ENCODE assay signal across 13 cellular contexts in genomic region chr13:80454245-80454644, GRCh38.
DNase-seq lines count a peak whose midpoint lies in the region; ATAC-seq and TF ChIP-seq lines count a peak whose summit lies in the region.
"Had no signal": no experiment of that assay in that cellular context is flagged by ENCODE, and none has a peak within 500 bp of the region (broad histone marks: within the 10 kb centered on the region; RNA-seq: fewer than 3 reads in every experiment).

No MANE protein-coding gene starts in this region.

- WGBS in H9 (ENCODE audit: extremely low coverage, insufficient read length, low lambda C conversion rate): no CpG with 5 or more reads among the region's 1 CpG

- H2AFZ ChIP-seq in H9 (ENCODE audit: low read length): no peak overlapping the region

- no peaks in the 10 kb centered on the region for H3K9me3 ChIP-seq in CD4-positive, alpha-beta T cell (ENCODE audit: control insufficient read depth, low read length)
- H3K9me3 ChIP-seq in H9 (ENCODE audit: control insufficient read depth, low read depth, low read length): no peaks in the 10 kb centered on the region
- H3K9me3 ChIP-seq: testis had no signal

- no peak overlapping the region for H3K4me3 Mint-ChIP-seq in CD4-positive, alpha-beta T cell
- no peak overlapping the region for H3K4me3 Mint-ChIP-seq in H9

- H4K5ac ChIP-seq in H9 (ENCODE audit: insufficient read length, low read depth, low read length): no peak overlapping the region

- H3K27me3 ChIP-seq in CD4-positive, alpha-beta T cell (ENCODE audit: control insufficient read depth, insufficient read depth, low read length): no peaks in the 10 kb centered on the region
- no peaks in the 10 kb centered on the region for H3K27me3 ChIP-seq in H9 (ENCODE audit: insufficient read depth, low read length)
- H3K27me3 ChIP-seq: testis had no signal

- no peak overlapping the region for H2BK12ac ChIP-seq in H9 (ENCODE audit: insufficient read length, low read depth, low read length)

- intact Hi-C loops in CD4-positive, alpha-beta T cell (cut with DNase I, micrococcal nuclease): no loop called here

- peak; percentile 32 for ATAC-seq in CD4-positive, alpha-beta T cell (ENCODE audit: poor library complexity)
- ATAC-seq in GM21447 (IDR thresholded peaks at IDR 0.05; ENCODE audit: unreplicated experiment) (peak; percentile 78), HG03521 (IDR thresholded peaks at IDR 0.05; ENCODE audit: unreplicated experiment) (peak; percentile 83)
- ATAC-seq: esophagus mucosa had no signal

- no peak overlapping the region for H2AK5ac ChIP-seq in H9 (ENCODE audit: insufficient read length, low read length)

- H2BK5ac ChIP-seq in H9 (ENCODE audit: insufficient read length, low read length): no peak overlapping the region

- TF ChIP-seq CTCF in CD4-positive, alpha-beta T cell (IDR thresholded peaks at IDR 0.05): no peak
- TF ChIP-seq CTCF in H9 (conservative IDR thresholded peaks at IDR 0.05): no peak

- H2BK120ac ChIP-seq in H9 (ENCODE audit: low read depth, low read length, poor library complexity, severe bottlenecking): no peak overlapping the region

- no peak overlapping the region for H3T11ph ChIP-seq in H9 (ENCODE audit: low read length)

- no peak overlapping the region for H3K27ac Mint-ChIP-seq in CD4-positive, alpha-beta T cell
- H3K27ac Mint-ChIP-seq in H9: no peak overlapping the region
- H3K27ac Mint-ChIP-seq: progenitor cell of endocrine pancreas had no signal

- no peak overlapping the region for H4K91ac ChIP-seq in H9 (ENCODE audit: insufficient read length, low read depth, low read length)

- H3K79me1 ChIP-seq in H9 (ENCODE audit: insufficient read depth, low read depth, low read length, poor library complexity, severe bottlenecking): no peaks in the 10 kb centered on the region

- peaks cover 8% of the 10 kb centered on the region for H3K27me3 Mint-ChIP-seq in CD4-positive, alpha-beta T cell
- no peaks in the 10 kb centered on the region for H3K27me3 Mint-ChIP-seq in H9 (ENCODE audit: low read depth)
- H3K27me3 Mint-ChIP-seq: progenitor cell of endocrine pancreas had no signal

- no peak overlapping the region for H3K14ac ChIP-seq in H9 (ENCODE audit: insufficient read depth, low read length)

- POLR2A ChIA-PET in CD4-positive, alpha-beta T cell (lab: Charles Lee): no interaction called here

- no peak overlapping the region for H3K9ac ChIP-seq in H9 (ENCODE audit: extremely low read depth, insufficient read length, low read length)

- H2BK15ac ChIP-seq in H9 (ENCODE audit: low read depth, low read length): no peak overlapping the region

- no peak overlapping the region for H3K4me2 ChIP-seq in H9 (ENCODE audit: insufficient read depth, insufficient read length, low read length)

- H3K36me3 Mint-ChIP-seq in CD4-positive, alpha-beta T cell (ENCODE audit: low read depth): no peaks in the 10 kb centered on the region
- no peaks in the 10 kb centered on the region for H3K36me3 Mint-ChIP-seq in H9 (ENCODE audit: insufficient read depth in 1 of 3, low read depth in 3 of 3)

- H3K4ac ChIP-seq in H9 (ENCODE audit: low read depth, low read length): no peak overlapping the region

- H3K23ac ChIP-seq in H9 (ENCODE audit: insufficient read length, low read depth, low read length): no peak overlapping the region

- H3K23me2 ChIP-seq in H9 (ENCODE audit: insufficient read length, low read depth, low read length, poor library complexity, severe bottlenecking): no peaks in the 10 kb centered on the region

- no peaks in the 10 kb centered on the region for H3K9me3 Mint-ChIP-seq in CD4-positive, alpha-beta T cell
- H3K9me3 Mint-ChIP-seq in H9: no peaks in the 10 kb centered on the region; a peak in 2 of 5 replicates

- H3K4me1 ChIP-seq in H9 (ENCODE audit: insufficient read depth, low read length): no peaks in the 10 kb centered on the region
- H3K4me1 ChIP-seq: testis had no signal

- H4K8ac ChIP-seq in H9 (replicated peaks; ENCODE audit: insufficient read length, low read depth, low read length): no peak overlapping the region

- H3K56ac ChIP-seq in H9 (ENCODE audit: insufficient read length, low read depth, low read length): no peak overlapping the region

- no peak for DNase-seq in CD4-positive, alpha-beta T cell
- DNase-seq in astrocyte of the hippocampus (ENCODE audit: low read depth, low spot score) (peak; percentile 75), NCI-H446 (lab: John Stamatoyannopoulos, UW) (no peak), H9 (no peak), SHP77 treated with DMSO at 0.1 percent for 48 hours (lab: John Stamatoyannopoulos, UW) (no peak)
- DNase-seq in stimulated activated naive CD4-positive, alpha-beta T cell (lab: John Stamatoyannopoulos, UW): no peak
- DNase-seq: activated CD4-positive, alpha-beta T cell treated with anti-CD3 and anti-CD28 coated beads for 1 hour; C1 segment of cervical spinal cord; testis had no signal

- H3K4me1 Mint-ChIP-seq in CD4-positive, alpha-beta T cell (ENCODE audit: low read depth): peaks cover 4% of the 10 kb centered on the region
- no peaks in the 10 kb centered on the region for H3K4me1 Mint-ChIP-seq in H9

- H2BK20ac ChIP-seq in H9 (ENCODE audit: low read depth, low read length, poor library complexity, severe bottlenecking): no peak overlapping the region

- H3K79me2 ChIP-seq in H9 (ENCODE audit: insufficient read depth, low read length): no peaks in the 10 kb centered on the region

- H3K18ac ChIP-seq in H9 (ENCODE audit: insufficient read length, low read depth, low read length): no peak overlapping the region

- CTCF ChIA-PET in CD4-positive, alpha-beta T cell (lab: Charles Lee): no interaction called here

- H4K20me1 ChIP-seq in H9 (ENCODE audit: control insufficient read depth, insufficient read depth, insufficient read length): no peaks in the 10 kb centered on the region

- H3K27ac ChIP-seq in CD4-positive, alpha-beta T cell (ENCODE audit: low read depth, low read length): no peak overlapping the region
- no peak overlapping the region for H3K27ac ChIP-seq in H9 (ENCODE audit: insufficient read length, low read depth, low read length)
- H3K27ac ChIP-seq: testis had no signal

Comparison
In these comparisons a context has a peak if more than half of its experiments do, and no peak if none do; other contexts are left out.
1. ATAC-seq: peak in every context shown above with its lines; median percentile 83 in HG03521; 78 in GM21447; 32 in CD4-positive, alpha-beta T cell.